In the genomic region with DNA sequence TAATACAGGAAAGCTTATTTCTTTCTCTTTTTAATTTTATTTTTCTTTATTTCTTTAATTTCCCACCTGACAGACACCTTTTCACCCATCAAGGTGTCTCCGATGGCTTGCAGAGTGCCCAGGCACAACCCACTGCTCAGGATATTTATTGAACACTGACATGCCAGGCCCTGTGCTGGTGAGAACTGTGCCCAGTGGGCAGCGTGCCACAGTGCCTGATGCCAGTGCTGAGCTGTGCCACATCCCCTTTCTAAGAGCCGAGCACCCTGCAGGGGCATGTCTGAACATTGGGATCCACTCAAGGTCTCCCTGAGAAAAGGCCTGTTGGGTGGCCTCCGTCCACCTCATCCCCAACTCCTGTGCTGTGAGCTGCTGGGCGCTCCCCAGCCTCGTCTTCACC, we compare ENCODE assay signal across 1 cellular context.
TF ChIP-seq lines count a peak whose summit lies in the region.

No MANE protein-coding gene starts in this region.

TF ChIP-seq in H1, 55 proteins besides CTCF, POLR2A, EP300 and RAD21 (continued from another document):
- no peak for TF ChIP-seq CHD7 (IDR thresholded peaks at IDR 0.05; ENCODE audit: insufficient replicate concordance, low read length)
- TF ChIP-seq KDM4A (IDR thresholded peaks at IDR 0.05; ENCODE audit: low read depth, low read length, severe bottlenecking): no peak
- no peak for TF ChIP-seq SP2 (IDR thresholded peaks at IDR 0.05; ENCODE audit: low read length)
- no peak for TF ChIP-seq FOSL1 (IDR thresholded peaks at IDR 0.05; ENCODE audit: insufficient read depth, low read depth, low read length)
- no peak for TF ChIP-seq POU5F1 (IDR thresholded peaks at IDR 0.05; ENCODE audit: low read depth, low read length)
- TF ChIP-seq, protein P1, sequence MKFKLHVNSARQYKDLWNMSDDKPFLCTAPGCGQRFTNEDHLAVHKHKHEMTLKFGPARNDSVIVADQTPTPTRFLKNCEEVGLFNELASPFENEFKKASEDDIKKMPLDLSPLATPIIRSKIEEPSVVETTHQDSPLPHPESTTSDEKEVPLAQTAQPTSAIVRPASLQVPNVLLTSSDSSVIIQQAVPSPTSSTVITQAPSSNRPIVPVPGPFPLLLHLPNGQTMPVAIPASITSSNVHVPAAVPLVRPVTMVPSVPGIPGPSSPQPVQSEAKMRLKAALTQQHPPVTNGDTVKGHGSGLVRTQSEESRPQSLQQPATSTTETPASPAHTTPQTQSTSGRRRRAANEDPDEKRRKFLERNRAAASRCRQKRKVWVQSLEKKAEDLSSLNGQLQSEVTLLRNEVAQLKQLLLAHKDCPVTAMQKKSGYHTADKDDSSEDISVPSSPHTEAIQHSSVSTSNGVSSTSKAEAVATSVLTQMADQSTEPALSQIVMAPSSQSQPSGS (IDR thresholded peaks at IDR 0.05; ENCODE audit: low read length): no peak
- no peak for TF ChIP-seq KDM5A (IDR thresholded peaks at IDR 0.05; ENCODE audit: low read length)
- no peak for TF ChIP-seq BACH1 (IDR thresholded peaks at IDR 0.05; ENCODE audit: low read length)
- TF ChIP-seq SIRT6 (IDR thresholded peaks at IDR 0.05; ENCODE audit: low read length): no peak
- TF ChIP-seq HDAC6 (IDR thresholded peaks at IDR 0.05; ENCODE audit: low read depth, low read length): no peak
- TF ChIP-seq GABPA (IDR thresholded peaks at IDR 0.05; ENCODE audit: borderline replicate concordance, insufficient read depth, low read length): no peak
